Comparison of ENCODE assay signal across 8 cellular contexts in the genomic region with DNA sequence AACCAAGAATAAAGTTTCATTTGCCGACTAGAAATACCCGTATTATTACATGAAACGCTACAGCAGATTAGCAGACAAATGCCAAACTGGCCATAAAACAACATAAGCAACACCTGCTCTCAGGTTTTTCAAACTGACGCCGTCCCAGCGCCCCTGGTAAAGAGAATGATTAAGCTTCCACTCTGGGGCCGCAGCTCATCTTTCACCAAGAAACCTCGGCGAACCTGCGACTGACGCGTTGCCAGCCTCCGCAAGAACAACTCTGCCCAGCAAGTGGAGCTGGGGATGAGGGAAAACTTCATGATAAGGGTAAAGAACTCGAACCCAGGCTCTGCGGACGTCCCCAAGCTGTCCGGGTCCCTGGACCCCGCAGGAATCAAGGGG. TPM values are rescaled to one million over a fixed set of nuclear protein-coding genes. Genes with fewer than 3 reads are reported as not detected.
DNase-seq lines count a peak whose midpoint lies in the region; ATAC-seq lines count a peak whose summit lies in the region.

No MANE protein-coding gene starts in this region.

- no peaks in the 10 kb centered on the region for H3K36me3 ChIP-seq in ES-I3 (ENCODE audit: insufficient read depth, low read length)
- H3K36me3 ChIP-seq in Karpas-422 (ENCODE audit: insufficient read depth, low read length) = peaks cover 4% of the 10 kb centered on the region
- H3K36me3 ChIP-seq in iPS-15b (ENCODE audit: control insufficient read depth, insufficient read depth, low read length) = no peaks in the 10 kb centered on the region

- H2AFZ ChIP-seq in Karpas-422 (ENCODE audit: low read length) = peak overlapping the region; percentile 93

- no peaks in the 10 kb centered on the region for H3K4me1 ChIP-seq in ES-I3 (ENCODE audit: insufficient read depth, low read length)
- peaks cover 21% of the 10 kb centered on the region for H3K4me1 ChIP-seq in Karpas-422 (ENCODE audit: low read length)
- no peaks in the 10 kb centered on the region for H3K4me1 ChIP-seq in iPS-15b (ENCODE audit: control insufficient read depth, insufficient read depth, low read length)

- peak; percentile 20 for ATAC-seq in GM21528 (IDR thresholded peaks at IDR 0.05; ENCODE audit: low FRiP score, unreplicated experiment)

- 0 out of 2 replicates have a peak overlapping the region, but pooled peaks have one; percentile 26 for H3K27ac ChIP-seq in Karpas-422 (ENCODE audit: low read length)

- H3K9me2 ChIP-seq in Karpas-422 (replicated peaks; ENCODE audit: insufficient read depth, low read length) = no peaks in the 10 kb centered on the region

- peaks cover 54% of the 10 kb centered on the region for H3K79me2 ChIP-seq in Karpas-422 (ENCODE audit: low read length)

- DNase-seq in Karpas-422 = peak; percentile 61
- peak; percentile 1 for DNase-seq in activated naive CD8-positive, alpha-beta T cell treated with anti-CD3 and anti-CD28 coated beads, Interleukin-2, amount 50 U/mL, for 16 hours (ENCODE audit: low read depth, low spot score)
- DNase-seq in stimulated activated naive CD4-positive, alpha-beta T cell treated with Interleukin-2 at 50 U/mL for 16 hours (lab: John Stamatoyannopoulos, UW) = peak; percentile 34
- DNase-seq in 8988T = no peak
- no peak for DNase-seq in D341Med (ENCODE audit: low spot score)

- H3K4me3 ChIP-seq in Karpas-422 (ENCODE audit: low read length) = peak overlapping the region; percentile 82
- H3K4me3 ChIP-seq in iPS-15b (ENCODE audit: low read depth, low read length) = peak overlapping the region; percentile 94

- H3K4me2 ChIP-seq in Karpas-422 (ENCODE audit: low read depth, low read length, poor library complexity, severe bottlenecking) = peak overlapping the region; percentile 99

- H3K9ac ChIP-seq in ES-I3 (ENCODE audit: low read depth, low read length) (peak overlapping the region; percentile 97), Karpas-422 (ENCODE audit: low read length) (peak overlapping the region; percentile 92), iPS-15b (ENCODE audit: low read depth, low read length) (peak overlapping the region; percentile 98)

- H4K20me1 ChIP-seq in Karpas-422 (ENCODE audit: insufficient read depth, low read depth, low read length) = no peaks in the 10 kb centered on the region

- H3K9me3 ChIP-seq in ES-I3 (ENCODE audit: control insufficient read depth, insufficient read depth, low read length) = no peaks in the 10 kb centered on the region
- H3K9me3 ChIP-seq in Karpas-422 (ENCODE audit: low read length) = no peaks in the 10 kb centered on the region
- H3K9me3 ChIP-seq in iPS-15b (ENCODE audit: control insufficient read depth, insufficient read depth, low read length) = no peaks in the 10 kb centered on the region

- H3K27me3 ChIP-seq in Karpas-422 (ENCODE audit: low read length) = no peaks in the 10 kb centered on the region
- H3K27me3 ChIP-seq in iPS-15b (ENCODE audit: control insufficient read depth, insufficient read depth, low read length) = no peaks in the 10 kb centered on the region

RNA-seq across cellular contexts. Expression of a gene that starts 0.5 kb away (rescaled TPM):
- total RNA-seq in Karpas-422 (2014; rRNA removed; shearing (Covaris generic); ENCODE audit: low replicate concordance) = 41.2 and 52.0 TPM in 2 replicates

Comparison
In these comparisons a context has a peak if more than half of its experiments do, and no peak if none do; other contexts are left out.
1. DNase-seq: peak in Karpas-422 (single experiment), activated naive CD8-positive, alpha-beta T cell treated with anti-CD3 and anti-CD28 coated beads, Interleukin-2, amount 50 U/mL, for 16 hours (single experiment) and stimulated activated naive CD4-positive, alpha-beta T cell treated with Interleukin-2 at 50 U/mL for 16 hours (single experiment); none in 8988T (single experiment) and D341Med (single experiment).
2. Peak in every context shown above with its lines, with median percentiles within 50 percentile points of each other: H3K9ac ChIP-seq.